1 cellular context compared by ENCODE assay signal in the genomic region with DNA sequence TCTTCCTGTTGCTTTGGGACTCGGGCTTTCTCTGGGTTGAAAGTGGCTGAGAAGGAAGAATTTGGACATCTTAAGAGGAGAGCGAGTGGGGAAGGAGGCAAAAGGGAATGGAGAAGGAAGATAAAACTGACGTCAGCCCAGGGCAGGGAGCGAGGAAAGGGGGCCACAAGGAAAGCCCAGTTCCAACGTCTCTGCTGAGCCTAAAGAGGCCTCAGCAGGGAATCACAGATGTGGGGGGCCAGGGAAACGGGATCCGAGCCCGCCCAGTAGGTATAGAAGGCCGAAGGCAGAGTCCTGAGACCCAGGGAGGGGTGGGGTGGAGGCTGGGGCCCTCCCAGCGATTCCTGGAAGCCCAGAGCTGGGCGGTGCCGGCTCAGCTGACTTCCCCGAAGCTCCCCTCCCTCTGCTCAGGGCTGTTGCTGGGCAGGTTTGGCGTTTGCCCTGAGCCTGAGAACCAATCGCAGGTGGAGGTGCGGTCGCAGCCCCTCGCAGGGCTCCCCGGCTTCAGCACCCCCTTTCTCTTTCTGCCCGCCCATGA.
TF ChIP-seq lines count a peak whose summit lies in the region.

No MANE protein-coding gene starts in this region.

TF ChIP-seq in HEK293, 187 proteins besides CTCF, POLR2A, EP300 and RAD21 (continued from another document and continues in another):
- TF ChIP-seq PBX3 (CRISPR knock-in tag; IDR thresholded peaks at IDR 0.05) (no peak), SP3 (tag by site-specific recombination; IDR thresholded peaks at IDR 0.05) (peak; percentile 73), ZNF544 (tag by site-specific recombination; IDR thresholded peaks at IDR 0.05) (no peak), ZNF138 (tag by site-specific recombination; IDR thresholded peaks at IDR 0.05; ENCODE audit: borderline replicate concordance) (no peak), ZNF416 (tag by site-specific recombination; IDR thresholded peaks at IDR 0.05) (no peak), MZF1 (tag by site-specific recombination; IDR thresholded peaks at IDR 0.05; ENCODE audit: borderline replicate concordance) (no peak), ZNF248 (tag by site-specific recombination; IDR thresholded peaks at IDR 0.05) (no peak), GLIS1 (tag by site-specific recombination; IDR thresholded peaks at IDR 0.05) (peak; percentile 97), KLF8 (tag by site-specific recombination; IDR thresholded peaks at IDR 0.05) (peak; percentile 82), ZNF324 (tag by site-specific recombination; IDR thresholded peaks at IDR 0.05) (peak; percentile 65; the same call in 1 of the 2 replicates), ZNF175 (tag by site-specific recombination; IDR thresholded peaks at IDR 0.05) (no peak), SCRT2 (tag by site-specific recombination; IDR thresholded peaks at IDR 0.05) (0 out of 2 replicates have a peak, but pooled peaks have one; percentile 8), ZNF521 (tag by site-specific recombination; IDR thresholded peaks at IDR 0.05) (no peak), TCF7L2 (IDR thresholded peaks at IDR 0.05; ENCODE audit: borderline replicate concordance, low read depth, low read length) (no peak), YY2 (tag by site-specific recombination; IDR thresholded peaks at IDR 0.05) (no peak), ZNF48 (tag by site-specific recombination; IDR thresholded peaks at IDR 0.05) (no peak), ZNF791 (tag by site-specific recombination; IDR thresholded peaks at IDR 0.05) (no peak), ZNF837 (tag by site-specific recombination; IDR thresholded peaks at IDR 0.05) (no peak), SP7 (tag by site-specific recombination; IDR thresholded peaks at IDR 0.05) (peak; percentile 63), ZNF292 (tag by site-specific recombination; IDR thresholded peaks at IDR 0.05; ENCODE audit: borderline replicate concordance, low read depth) (no peak), GFI1B (tag by site-specific recombination; IDR thresholded peaks at IDR 0.05) (no peak), ZNF654 (tag by site-specific recombination; IDR thresholded peaks at IDR 0.05; ENCODE audit: low read depth) (no peak), ZNF155 (tag by site-specific recombination; IDR thresholded peaks at IDR 0.05) (no peak), SALL2 (tag by site-specific recombination; IDR thresholded peaks at IDR 0.05; ENCODE audit: borderline replicate concordance) (no peak), WT1 (tag by site-specific recombination; IDR thresholded peaks at IDR 0.05) (0 out of 2 replicates have a peak, but pooled peaks have one; percentile 36), ZNF184 (tag by site-specific recombination; IDR thresholded peaks at IDR 0.05) (no peak), ZBTB11 (tag by site-specific recombination; conservative IDR thresholded peaks at IDR 0.05; ENCODE audit: low read depth) (peak; percentile 86; the same call in 1 of the 2 replicates), ZNF354C (tag by site-specific recombination; IDR thresholded peaks at IDR 0.05; ENCODE audit: borderline replicate concordance, low read depth) (no peak), OVOL3 (tag by site-specific recombination; IDR thresholded peaks at IDR 0.05) (no peak), ZNF169 (tag by site-specific recombination; IDR thresholded peaks at IDR 0.05) (no peak), ZNF596 (tag by site-specific recombination; IDR thresholded peaks at IDR 0.05) (no peak), ZNF239 (tag by site-specific recombination; IDR thresholded peaks at IDR 0.05) (no peak), ZBTB1 (tag by site-specific recombination; IDR thresholded peaks at IDR 0.05) (no peak), ZNF221 (tag by site-specific recombination; IDR thresholded peaks at IDR 0.05; ENCODE audit: borderline replicate concordance) (no peak), ZNF404 (tag by site-specific recombination; IDR thresholded peaks at IDR 0.05) (no peak), ZNF2 (tag by site-specific recombination; IDR thresholded peaks at IDR 0.05) (no peak), ZFP37 (tag by site-specific recombination; IDR thresholded peaks at IDR 0.05) (0 out of 2 replicates have a peak, but pooled peaks have one; percentile 17), ZNF670 (tag by site-specific recombination; IDR thresholded peaks at IDR 0.05; ENCODE audit: low read depth) (no peak), ZIC2 (tag by site-specific recombination; IDR thresholded peaks at IDR 0.05) (peak; percentile 81), ZNF621 (tag by site-specific recombination; IDR thresholded peaks at IDR 0.05) (no peak), ZNF658 (tag by site-specific recombination; IDR thresholded peaks at IDR 0.05) (no peak), ZFP3 (tag by site-specific recombination; IDR thresholded peaks at IDR 0.05; ENCODE audit: low read depth) (no peak), ZFP41 (tag by site-specific recombination; IDR thresholded peaks at IDR 0.05; ENCODE audit: borderline replicate concordance) (no peak), ZNF529 (tag by site-specific recombination; IDR thresholded peaks at IDR 0.05; ENCODE audit: insufficient replicate concordance) (no peak), BCL11A (tag by site-specific recombination; IDR thresholded peaks at IDR 0.05; ENCODE audit: low read depth) (no peak), ZNF24 (tag by site-specific recombination; IDR thresholded peaks at IDR 0.05) (0 out of 2 replicates have a peak, but pooled peaks have one; percentile 46), SETDB1 (IDR thresholded peaks at IDR 0.05; ENCODE audit: insufficient read length, low read length) (no peak), ZNF121 (tag by site-specific recombination; IDR thresholded peaks at IDR 0.05) (no peak), ZNF623 (tag by site-specific recombination; IDR thresholded peaks at IDR 0.05) (0 out of 2 replicates have a peak, but pooled peaks have one; percentile 15), ZNF785 (tag by site-specific recombination; IDR thresholded peaks at IDR 0.05) (no peak), KLF10 (tag by site-specific recombination; IDR thresholded peaks at IDR 0.05) (peak; percentile 100)
- TF ChIP-seq, protein P1, sequence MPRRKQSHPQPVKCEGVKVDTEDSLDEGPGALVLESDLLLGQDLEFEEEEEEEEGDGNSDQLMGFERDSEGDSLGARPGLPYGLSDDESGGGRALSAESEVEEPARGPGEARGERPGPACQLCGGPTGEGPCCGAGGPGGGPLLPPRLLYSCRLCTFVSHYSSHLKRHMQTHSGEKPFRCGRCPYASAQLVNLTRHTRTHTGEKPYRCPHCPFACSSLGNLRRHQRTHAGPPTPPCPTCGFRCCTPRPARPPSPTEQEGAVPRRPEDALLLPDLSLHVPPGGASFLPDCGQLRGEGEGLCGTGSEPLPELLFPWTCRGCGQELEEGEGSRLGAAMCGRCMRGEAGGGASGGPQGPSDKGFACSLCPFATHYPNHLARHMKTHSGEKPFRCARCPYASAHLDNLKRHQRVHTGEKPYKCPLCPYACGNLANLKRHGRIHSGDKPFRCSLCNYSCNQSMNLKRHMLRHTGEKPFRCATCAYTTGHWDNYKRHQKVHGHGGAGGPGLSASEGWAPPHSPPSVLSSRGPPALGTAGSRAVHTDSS (tag by site-specific recombination; IDR thresholded peaks at IDR 0.05) = no peak
- TF ChIP-seq, protein P2, sequence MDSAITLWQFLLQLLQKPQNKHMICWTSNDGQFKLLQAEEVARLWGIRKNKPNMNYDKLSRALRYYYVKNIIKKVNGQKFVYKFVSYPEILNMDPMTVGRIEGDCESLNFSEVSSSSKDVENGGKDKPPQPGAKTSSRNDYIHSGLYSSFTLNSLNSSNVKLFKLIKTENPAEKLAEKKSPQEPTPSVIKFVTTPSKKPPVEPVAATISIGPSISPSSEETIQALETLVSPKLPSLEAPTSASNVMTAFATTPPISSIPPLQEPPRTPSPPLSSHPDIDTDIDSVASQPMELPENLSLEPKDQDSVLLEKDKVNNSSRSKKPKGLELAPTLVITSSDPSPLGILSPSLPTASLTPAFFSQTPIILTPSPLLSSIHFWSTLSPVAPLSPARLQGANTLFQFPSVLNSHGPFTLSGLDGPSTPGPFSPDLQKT (IDR thresholded peaks at IDR 0.05; ENCODE audit: borderline replicate concordance, low read depth, low read length) = no peak
- TF ChIP-seq, protein P3, sequence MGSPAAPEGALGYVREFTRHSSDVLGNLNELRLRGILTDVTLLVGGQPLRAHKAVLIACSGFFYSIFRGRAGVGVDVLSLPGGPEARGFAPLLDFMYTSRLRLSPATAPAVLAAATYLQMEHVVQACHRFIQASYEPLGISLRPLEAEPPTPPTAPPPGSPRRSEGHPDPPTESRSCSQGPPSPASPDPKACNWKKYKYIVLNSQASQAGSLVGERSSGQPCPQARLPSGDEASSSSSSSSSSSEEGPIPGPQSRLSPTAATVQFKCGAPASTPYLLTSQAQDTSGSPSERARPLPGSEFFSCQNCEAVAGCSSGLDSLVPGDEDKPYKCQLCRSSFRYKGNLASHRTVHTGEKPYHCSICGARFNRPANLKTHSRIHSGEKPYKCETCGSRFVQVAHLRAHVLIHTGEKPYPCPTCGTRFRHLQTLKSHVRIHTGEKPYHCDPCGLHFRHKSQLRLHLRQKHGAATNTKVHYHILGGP (tag by site-specific recombination; IDR thresholded peaks at IDR 0.05) = peak; percentile 97
- TF ChIP-seq, protein P4, sequence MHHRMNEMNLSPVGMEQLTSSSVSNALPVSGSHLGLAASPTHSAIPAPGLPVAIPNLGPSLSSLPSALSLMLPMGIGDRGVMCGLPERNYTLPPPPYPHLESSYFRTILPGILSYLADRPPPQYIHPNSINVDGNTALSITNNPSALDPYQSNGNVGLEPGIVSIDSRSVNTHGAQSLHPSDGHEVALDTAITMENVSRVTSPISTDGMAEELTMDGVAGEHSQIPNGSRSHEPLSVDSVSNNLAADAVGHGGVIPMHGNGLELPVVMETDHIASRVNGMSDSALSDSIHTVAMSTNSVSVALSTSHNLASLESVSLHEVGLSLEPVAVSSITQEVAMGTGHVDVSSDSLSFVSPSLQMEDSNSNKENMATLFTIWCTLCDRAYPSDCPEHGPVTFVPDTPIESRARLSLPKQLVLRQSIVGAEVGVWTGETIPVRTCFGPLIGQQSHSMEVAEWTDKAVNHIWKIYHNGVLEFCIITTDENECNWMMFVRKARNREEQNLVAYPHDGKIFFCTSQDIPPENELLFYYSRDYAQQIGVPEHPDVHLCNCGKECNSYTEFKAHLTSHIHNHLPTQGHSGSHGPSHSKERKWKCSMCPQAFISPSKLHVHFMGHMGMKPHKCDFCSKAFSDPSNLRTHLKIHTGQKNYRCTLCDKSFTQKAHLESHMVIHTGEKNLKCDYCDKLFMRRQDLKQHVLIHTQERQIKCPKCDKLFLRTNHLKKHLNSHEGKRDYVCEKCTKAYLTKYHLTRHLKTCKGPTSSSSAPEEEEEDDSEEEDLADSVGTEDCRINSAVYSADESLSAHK (tag by site-specific recombination; IDR thresholded peaks at IDR 0.05) = no peak; the same call in 1 of the 2 replicates
- TF ChIP-seq, protein P5, sequence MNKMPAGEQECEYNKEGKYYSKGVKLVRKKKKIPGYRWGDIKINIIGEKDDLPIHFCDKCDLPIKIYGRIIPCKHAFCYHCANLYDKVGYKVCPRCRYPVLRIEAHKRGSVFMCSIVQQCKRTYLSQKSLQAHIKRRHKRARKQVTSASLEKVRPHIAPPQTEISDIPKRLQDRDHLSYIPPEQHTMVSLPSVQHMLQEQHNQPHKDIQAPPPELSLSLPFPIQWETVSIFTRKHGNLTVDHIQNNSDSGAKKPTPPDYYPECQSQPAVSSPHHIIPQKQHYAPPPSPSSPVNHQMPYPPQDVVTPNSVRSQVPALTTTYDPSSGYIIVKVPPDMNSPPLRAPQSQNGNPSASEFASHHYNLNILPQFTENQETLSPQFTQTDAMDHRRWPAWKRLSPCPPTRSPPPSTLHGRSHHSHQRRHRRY (tag by site-specific recombination; IDR thresholded peaks at IDR 0.05) = no peak
- TF ChIP-seq, protein P6, sequence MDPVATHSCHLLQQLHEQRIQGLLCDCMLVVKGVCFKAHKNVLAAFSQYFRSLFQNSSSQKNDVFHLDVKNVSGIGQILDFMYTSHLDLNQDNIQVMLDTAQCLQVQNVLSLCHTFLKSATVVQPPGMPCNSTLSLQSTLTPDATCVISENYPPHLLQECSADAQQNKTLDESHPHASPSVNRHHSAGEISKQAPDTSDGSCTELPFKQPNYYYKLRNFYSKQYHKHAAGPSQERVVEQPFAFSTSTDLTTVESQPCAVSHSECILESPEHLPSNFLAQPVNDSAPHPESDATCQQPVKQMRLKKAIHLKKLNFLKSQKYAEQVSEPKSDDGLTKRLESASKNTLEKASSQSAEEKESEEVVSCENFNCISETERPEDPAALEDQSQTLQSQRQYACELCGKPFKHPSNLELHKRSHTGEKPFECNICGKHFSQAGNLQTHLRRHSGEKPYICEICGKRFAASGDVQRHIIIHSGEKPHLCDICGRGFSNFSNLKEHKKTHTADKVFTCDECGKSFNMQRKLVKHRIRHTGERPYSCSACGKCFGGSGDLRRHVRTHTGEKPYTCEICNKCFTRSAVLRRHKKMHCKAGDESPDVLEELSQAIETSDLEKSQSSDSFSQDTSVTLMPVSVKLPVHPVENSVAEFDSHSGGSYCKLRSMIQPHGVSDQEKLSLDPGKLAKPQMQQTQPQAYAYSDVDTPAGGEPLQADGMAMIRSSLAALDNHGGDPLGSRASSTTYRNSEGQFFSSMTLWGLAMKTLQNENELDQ (tag by site-specific recombination; IDR thresholded peaks at IDR 0.05; ENCODE audit: low read depth) = no peak
